Comparison of ENCODE assay signal across 1 cellular context in the genomic region with DNA sequence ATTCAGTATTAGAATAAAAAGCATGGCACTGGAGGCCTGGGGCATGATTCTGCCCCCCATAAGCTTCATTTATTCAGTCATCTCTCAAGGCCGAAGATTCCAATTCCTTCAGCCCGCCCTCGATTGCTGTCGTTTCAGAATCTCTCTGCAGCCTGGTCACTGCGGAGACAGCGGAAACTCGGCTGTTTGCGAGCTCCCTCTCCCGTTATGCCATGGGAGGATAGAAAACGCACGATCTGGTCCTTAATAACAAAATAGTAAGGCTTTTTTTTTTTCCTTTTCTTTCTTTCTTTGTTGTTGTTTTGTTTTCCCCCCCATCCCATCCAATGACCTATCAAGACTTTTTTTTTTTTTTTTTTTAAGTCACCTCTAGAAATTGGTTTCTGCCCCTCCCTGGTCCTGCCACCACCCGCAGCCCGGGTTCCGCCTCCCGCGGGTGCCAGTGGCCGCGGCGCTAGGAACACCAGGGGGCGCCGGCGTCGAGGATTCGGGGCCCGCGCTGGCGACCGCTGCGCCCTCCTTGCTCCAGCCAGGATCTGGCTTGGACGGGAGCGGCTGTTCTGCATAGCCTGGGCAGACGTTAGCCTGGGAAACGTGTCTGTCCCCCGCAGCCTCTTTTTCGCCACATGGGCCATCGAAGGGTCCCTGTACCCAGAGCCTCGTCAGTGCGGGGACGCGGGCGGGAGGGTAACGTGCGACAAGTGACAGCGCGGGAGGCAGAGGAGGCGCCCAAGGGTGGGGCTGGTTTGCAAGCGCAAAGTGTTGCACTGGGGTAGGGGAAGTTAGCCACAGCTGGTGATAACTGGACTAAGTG.
TF ChIP-seq lines count a peak whose summit lies in the region.

No MANE protein-coding gene starts in this region.

TF ChIP-seq in WTC11, 78 proteins besides CTCF, POLR2A, EP300 and RAD21 (continued from another document):
- TF ChIP-seq HMGXB4 (CRISPR knock-in tag; IDR thresholded peaks at IDR 0.05) (peak; percentile 48; the same call in 1 of the 2 replicates), ELF4 (CRISPR knock-in tag; IDR thresholded peaks at IDR 0.05; ENCODE audit: low read depth) (no peak), SP1 (CRISPR knock-in tag; conservative IDR thresholded peaks at IDR 0.05) (0 out of 2 replicates have a peak, but pooled peaks have one; percentile 49), ZBTB21 (CRISPR knock-in tag; IDR thresholded peaks at IDR 0.05; ENCODE audit: borderline replicate concordance) (peak; percentile 63; the same call in 1 of the 2 replicates), FOXP1 (CRISPR knock-in tag; IDR thresholded peaks at IDR 0.05; ENCODE audit: borderline replicate concordance) (peak; percentile 64; the same call in 1 of the 2 replicates), ZNF423 (CRISPR knock-in tag; IDR thresholded peaks at IDR 0.05) (peak; percentile 58), ZNF396 (CRISPR knock-in tag; IDR thresholded peaks at IDR 0.05; ENCODE audit: borderline replicate concordance) (no peak), ZNF512 (CRISPR knock-in tag; IDR thresholded peaks at IDR 0.05; ENCODE audit: borderline replicate concordance) (peak; percentile 48; the same call in 1 of the 2 replicates), E2F5 (CRISPR knock-in tag; IDR thresholded peaks at IDR 0.05) (0 out of 2 replicates have a peak, but pooled peaks have one; percentile 63)
- TF ChIP-seq, protein P1, sequence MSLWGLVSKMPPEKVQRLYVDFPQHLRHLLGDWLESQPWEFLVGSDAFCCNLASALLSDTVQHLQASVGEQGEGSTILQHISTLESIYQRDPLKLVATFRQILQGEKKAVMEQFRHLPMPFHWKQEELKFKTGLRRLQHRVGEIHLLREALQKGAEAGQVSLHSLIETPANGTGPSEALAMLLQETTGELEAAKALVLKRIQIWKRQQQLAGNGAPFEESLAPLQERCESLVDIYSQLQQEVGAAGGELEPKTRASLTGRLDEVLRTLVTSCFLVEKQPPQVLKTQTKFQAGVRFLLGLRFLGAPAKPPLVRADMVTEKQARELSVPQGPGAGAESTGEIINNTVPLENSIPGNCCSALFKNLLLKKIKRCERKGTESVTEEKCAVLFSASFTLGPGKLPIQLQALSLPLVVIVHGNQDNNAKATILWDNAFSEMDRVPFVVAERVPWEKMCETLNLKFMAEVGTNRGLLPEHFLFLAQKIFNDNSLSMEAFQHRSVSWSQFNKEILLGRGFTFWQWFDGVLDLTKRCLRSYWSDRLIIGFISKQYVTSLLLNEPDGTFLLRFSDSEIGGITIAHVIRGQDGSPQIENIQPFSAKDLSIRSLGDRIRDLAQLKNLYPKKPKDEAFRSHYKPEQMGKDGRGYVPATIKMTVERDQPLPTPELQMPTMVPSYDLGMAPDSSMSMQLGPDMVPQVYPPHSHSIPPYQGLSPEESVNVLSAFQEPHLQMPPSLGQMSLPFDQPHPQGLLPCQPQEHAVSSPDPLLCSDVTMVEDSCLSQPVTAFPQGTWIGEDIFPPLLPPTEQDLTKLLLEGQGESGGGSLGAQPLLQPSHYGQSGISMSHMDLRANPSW (CRISPR knock-in tag; conservative IDR thresholded peaks at IDR 0.05; ENCODE audit: low read depth), result no peak
